7 cellular contexts compared by ENCODE assay signal in genomic region chr2:184517402-184517801, GRCh38.
"Had no signal": no experiment of that assay in that cellular context is flagged by ENCODE, and none has a peak within 500 bp of the region (broad histone marks: within the 10 kb centered on the region; RNA-seq: fewer than 3 reads in every experiment).

No MANE protein-coding gene starts in this region.

- FAIRE-seq: H1, H54, HTR-8/SVneo had no signal

- H3K4me3 ChIP-seq: GM23338 had no signal

- ATAC-seq: GM23338 had no signal

- H2AFZ ChIP-seq: GM23338 had no signal

- H3K4me2 ChIP-seq: GM23338 had no signal

- DNase-seq: H9, HCEC 1CT, KBM-7 had no signal
